Comparison of ENCODE assay signal across 27 cellular contexts in the genomic region with DNA sequence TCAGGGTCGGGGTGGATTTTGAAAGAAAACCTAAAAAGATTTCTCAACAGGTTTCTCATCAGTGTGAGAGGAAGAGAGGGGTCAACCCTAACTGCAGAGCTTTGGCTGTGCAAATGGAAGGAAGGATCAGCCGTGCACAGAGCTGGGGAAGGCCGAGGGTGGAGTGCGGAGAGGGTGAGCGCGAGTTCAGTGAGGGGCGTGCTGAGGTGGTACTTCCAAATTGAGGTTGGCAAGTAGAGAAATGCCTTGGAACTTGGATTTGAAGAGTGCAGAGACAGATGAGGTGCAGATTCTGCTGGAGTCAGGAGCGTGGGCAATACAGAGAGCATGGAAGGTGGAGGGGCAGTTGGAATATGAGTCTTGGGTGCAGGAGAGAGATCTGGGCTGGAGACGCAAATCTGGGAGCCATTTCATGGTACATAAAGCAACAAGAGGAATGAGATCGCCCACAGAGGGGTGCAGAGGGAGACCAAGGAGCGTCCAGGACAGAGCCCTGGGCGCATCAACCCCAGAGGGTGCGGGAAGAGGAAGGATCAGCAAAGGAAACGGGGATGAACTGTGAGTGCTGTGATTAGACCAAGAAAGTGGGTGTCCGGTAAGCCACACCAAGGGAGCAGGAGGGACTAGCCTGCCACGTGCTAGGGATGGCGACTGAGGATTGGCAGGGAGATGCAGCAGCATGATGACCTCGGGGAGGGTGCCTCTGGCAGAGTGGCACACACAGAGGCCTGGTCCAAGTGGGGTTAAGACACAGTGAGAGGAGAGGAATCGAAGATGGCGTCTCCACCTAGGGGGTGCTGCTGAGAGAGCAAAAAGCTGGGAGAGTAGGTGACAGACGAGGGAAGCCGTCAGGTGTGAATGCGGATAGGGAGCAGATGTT.
DNase-seq lines count a peak whose midpoint lies in the region; ATAC-seq and TF ChIP-seq lines count a peak whose summit lies in the region.
"Had no signal": no experiment of that assay in that cellular context is flagged by ENCODE, and none has a peak within 500 bp of the region (broad histone marks: within the 10 kb centered on the region; RNA-seq: fewer than 3 reads in every experiment).

No MANE protein-coding gene starts in this region.

- H3K4me3 ChIP-seq in right atrium auricular region (no peak overlapping the region), left ventricle myocardium inferior (no peak overlapping the region), coronary artery (no peak overlapping the region), osteoblast (ENCODE audit: insufficient read depth, low read length) (no peak overlapping the region), uterus (no peak overlapping the region)
- H3K4me3 ChIP-seq: GM23248, hepatocyte, left lung had no signal

- no peak overlapping the region for H2AFZ ChIP-seq in osteoblast (ENCODE audit: low read length)
- H2AFZ ChIP-seq: GM23248, hepatocyte had no signal

- H3K27ac ChIP-seq in right atrium auricular region = no peak overlapping the region
- no peak overlapping the region for H3K27ac ChIP-seq in left ventricle myocardium inferior (replicated peaks)
- H3K27ac ChIP-seq in coronary artery = no peak overlapping the region
- no peak overlapping the region for H3K27ac ChIP-seq in osteoblast (ENCODE audit: low read depth, low read length)
- H3K27ac ChIP-seq in uterus = no peak overlapping the region
- H3K27ac ChIP-seq: C4-2B, GM23248, hepatocyte, left lung had no signal

- H3K4me1 ChIP-seq in right atrium auricular region (peaks cover 0 to 12% of the 10 kb centered on the region in 2 donors), left ventricle myocardium inferior (peaks cover 15% of the 10 kb centered on the region), osteoblast (ENCODE audit: insufficient read depth, low read length) (peaks cover 18% of the 10 kb centered on the region), uterus (no peaks in the 10 kb centered on the region)

- DNase-seq in right atrium auricular region (ENCODE audit: low spot score) (peak; percentile 30), left ventricle myocardium inferior (no peak), coronary artery (ENCODE audit: low spot score) (peak; percentile 61), osteoblast (ENCODE audit: insufficient read length, low spot score, missing footprints) (peak; percentile 64), uterus (peak; percentile 0 to 9)
- DNase-seq in activated CD4-positive, CD25-positive, alpha-beta regulatory T cell (lab: John Stamatoyannopoulos, UW) = no peak
- DNase-seq: activated CD4-positive, alpha-beta T cell treated with anti-CD3 and anti-CD28 coated beads for 48 hours; activated naive CD8-positive, alpha-beta T cell treated with anti-CD3 and anti-CD28 coated beads for 36 hours; Calu3; central memory CD4-positive, alpha-beta T cell; dermis blood vessel endothelial cell; DMS79 treated with DMSO at 0.1 percent for 48 hours; GF-D8; GM23248; Kasumi-1; naive B cell; NCI-H510A; occipital lobe; OCI-M1; stimulated activated CD4-positive, alpha-beta T cell treated with anti-CD3 and anti-CD28 coated beads, Interleukin-4, amount 100 ng/mL, for 4 hours; substantia nigra; T-helper 2 cell had no signal

- TF ChIP-seq CTCF in right atrium auricular region (IDR thresholded peaks at IDR 0.05) = no peak
- TF ChIP-seq CTCF in left ventricle myocardium inferior (IDR thresholded peaks at IDR 0.05; ENCODE audit: borderline replicate concordance) = no peak
- TF ChIP-seq CTCF in coronary artery (IDR thresholded peaks at IDR 0.05) = no peak
- no peak for TF ChIP-seq CTCF in osteoblast (IDR thresholded peaks at IDR 0.05; ENCODE audit: extremely low read depth, low read depth, low read length)
- TF ChIP-seq CTCF in uterus (IDR thresholded peaks at IDR 0.05) = no peak

- H3K27me3 ChIP-seq in right atrium auricular region = no peaks in the 10 kb centered on the region
- H3K27me3 ChIP-seq in left ventricle myocardium inferior (ENCODE audit: low read depth) = peaks cover 67% of the 10 kb centered on the region
- H3K27me3 ChIP-seq in osteoblast (ENCODE audit: insufficient read depth, low read length) = no peaks in the 10 kb centered on the region
- no peaks in the 10 kb centered on the region for H3K27me3 ChIP-seq in uterus
- H3K27me3 ChIP-seq: hepatocyte had no signal

- peaks cover 72% of the 10 kb centered on the region for H4K20me1 ChIP-seq in osteoblast (ENCODE audit: insufficient read depth, low read length)

- peaks cover 99% of the 10 kb centered on the region for H3K79me2 ChIP-seq in osteoblast (ENCODE audit: insufficient read depth, low read length)
- H3K79me2 ChIP-seq: hepatocyte had no signal

- no peak overlapping the region for H3K4me2 ChIP-seq in osteoblast (ENCODE audit: insufficient read depth, low read length)
- H3K4me2 ChIP-seq: hepatocyte had no signal

- ATAC-seq in GM19397 (IDR thresholded peaks at IDR 0.05; ENCODE audit: unreplicated experiment) = no peak
- ATAC-seq: left lung; stimulated activated memory B cell treated with anti-CD40 and anti-IgM and Interleukin-4, amounts not matched to agents 10 μg/mL and 1 μg/mL and 100 μg/mL, for 72 hours had no signal

- no peaks in the 10 kb centered on the region for H3K36me3 ChIP-seq in right atrium auricular region
- peaks cover 6% of the 10 kb centered on the region for H3K36me3 ChIP-seq in left ventricle myocardium inferior
- peaks cover 31% of the 10 kb centered on the region for H3K36me3 ChIP-seq in osteoblast (ENCODE audit: insufficient read depth, low read length)
- H3K36me3 ChIP-seq in uterus = no peaks in the 10 kb centered on the region
- H3K36me3 ChIP-seq: left lung had no signal

- H3K9me3 ChIP-seq in right atrium auricular region (peaks cover 0 to 6% of the 10 kb centered on the region in 2 donors), left ventricle myocardium inferior (replicated peaks) (peaks cover 14% of the 10 kb centered on the region), osteoblast (ENCODE audit: low read depth, low read length) (no peaks in the 10 kb centered on the region), uterus (no peaks in the 10 kb centered on the region)

- intact Hi-C loops in left ventricle myocardium inferior (cut with micrococcal nuclease) (no loop called here), uterus (cut with DNase I; ENCODE audit: low total_unique reads) (no loop called here)

- no peak for TF ChIP-seq POLR2A in uterus (IDR thresholded peaks at IDR 0.05)

Comparison
In these comparisons a context has a peak if more than half of its experiments do, and no peak if none do; other contexts are left out.
1. DNase-seq: peak in right atrium auricular region (single experiment), coronary artery (single experiment), osteoblast (single experiment) and uterus (2 of 2); none in left ventricle myocardium inferior (single experiment) and activated CD4-positive, CD25-positive, alpha-beta regulatory T cell (0 of 4).